16 cellular contexts compared by ENCODE assay signal in the genomic region with DNA sequence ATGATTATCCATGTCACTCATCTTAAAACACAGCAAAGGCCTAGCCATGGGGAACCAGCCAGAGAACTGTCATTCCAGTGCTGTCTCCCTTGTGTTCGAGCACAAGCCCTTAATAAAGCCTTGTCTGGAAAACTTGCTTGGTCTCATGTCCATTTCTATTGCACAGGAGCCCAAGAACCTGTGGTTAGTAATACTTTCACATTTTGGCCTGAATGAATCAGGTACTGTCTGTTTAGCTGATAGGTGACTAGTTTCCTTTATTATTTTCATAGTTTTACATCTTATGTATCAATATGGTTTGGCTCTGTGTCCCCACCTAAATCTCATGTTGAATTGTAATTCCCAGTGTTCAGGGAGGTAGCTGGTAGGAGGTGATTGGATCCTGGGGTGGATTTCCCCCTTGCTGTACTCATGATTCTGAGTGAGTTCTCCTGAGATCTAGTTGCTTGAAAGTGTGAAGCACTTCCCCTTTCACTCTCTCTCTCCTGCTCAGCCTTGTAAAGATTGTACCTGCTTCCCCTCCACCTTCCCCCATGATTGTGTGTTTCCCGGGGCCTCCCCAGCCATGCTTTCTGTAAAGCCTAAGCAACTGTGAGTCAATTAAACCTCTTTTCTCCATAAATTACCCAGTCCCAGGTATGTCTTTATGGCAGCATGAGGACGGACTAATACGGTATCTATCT. TPM values are rescaled to one million over a fixed set of nuclear protein-coding genes. Genes with fewer than 3 reads are reported as not detected.
A peak's percentile ranks its signal among the peaks of the same experiment; 100 is the strongest.
DNase-seq lines count a peak whose midpoint lies in the region; ATAC-seq lines count a peak whose summit lies in the region.
"Not testable (repeated sequence)": the region's sequence is repeated elsewhere in the genome, so short reads cannot be mapped to it uniquely, and the experiment has no call there.
"Had no signal": no experiment of that assay in that cellular context is flagged by ENCODE, and none has a peak within 500 bp of the region (broad histone marks: within the 10 kb centered on the region; RNA-seq: fewer than 3 reads in every experiment).

No MANE protein-coding gene starts in this region.

- ATAC-seq in GM18858 (IDR thresholded peaks at IDR 0.05; ENCODE audit: unreplicated experiment) = peak; percentile 99
- ATAC-seq in GM19372 (IDR thresholded peaks at IDR 0.05; ENCODE audit: low read depth, unreplicated experiment) = peak; percentile 82
- ATAC-seq in GM21526 (IDR thresholded peaks at IDR 0.05; ENCODE audit: low FRiP score, unreplicated experiment) = peak; percentile 94
- peak; percentile 93 for ATAC-seq in HG02759 (IDR thresholded peaks at IDR 0.05; ENCODE audit: unreplicated experiment)
- peak; percentile 94 for ATAC-seq in HG03064 (IDR thresholded peaks at IDR 0.05; ENCODE audit: low read depth, unreplicated experiment)
- peak; percentile 94 for ATAC-seq in HG03439 (IDR thresholded peaks at IDR 0.05; ENCODE audit: unreplicated experiment)
- peak; percentile 53 for ATAC-seq in T-helper 17 cell

- not testable (repeated sequence) for H3K36me3 Mint-ChIP-seq in T-helper 17 cell (ENCODE audit: low read depth)

- not testable (repeated sequence) for H3K27me3 Mint-ChIP-seq in T-helper 17 cell

- H3K9me3 ChIP-seq in T-helper 17 cell (ENCODE audit: control insufficient read depth, low read length, poor library complexity, severe bottlenecking) = not testable (repeated sequence)

- not testable (repeated sequence) for H3K27ac Mint-ChIP-seq in T-helper 17 cell

- H3K4me1 Mint-ChIP-seq in T-helper 17 cell = not testable (repeated sequence)

- DNase-seq in T-helper 17 cell = not testable (repeated sequence)

- not testable (repeated sequence) for H3K4me3 Mint-ChIP-seq in T-helper 17 cell

RNA-seq across cellular contexts. Expression of a gene that starts 17.4 kb away (rescaled TPM):
- total RNA-seq in T-helper 17 cell = under 1 TPM in 1 of 2 donors, not detected in 1; 0.15 TPM
- total RNA-seq: activated CD8-positive, alpha-beta memory T cell treated with anti-CD3 and anti-CD28 coated beads for 36 hours; activated T-cell treated with anti-CD3 and anti-CD28 coated beads, Interleukin-2, amount 50 U/mL, for 72 hours; ascending aorta; CD8-positive, alpha-beta memory T cell; H7; lower leg skin; mucosa of gallbladder; prostate gland; Right ventricle myocardium inferior had no signal

RNA-seq across cellular contexts. Expression of a gene that starts 25.1 kb away (rescaled TPM):
- total RNA-seq in T-helper 17 cell = not detected
- total RNA-seq: activated CD8-positive, alpha-beta memory T cell treated with anti-CD3 and anti-CD28 coated beads for 36 hours; activated T-cell treated with anti-CD3 and anti-CD28 coated beads, Interleukin-2, amount 50 U/mL, for 72 hours; ascending aorta; CD8-positive, alpha-beta memory T cell; H7; lower leg skin; mucosa of gallbladder; prostate gland; Right ventricle myocardium inferior had no signal

RNA-seq across cellular contexts. Expression of a gene that starts 45.2 kb away (rescaled TPM):
- not detected for total RNA-seq in T-helper 17 cell
- total RNA-seq: activated CD8-positive, alpha-beta memory T cell treated with anti-CD3 and anti-CD28 coated beads for 36 hours; activated T-cell treated with anti-CD3 and anti-CD28 coated beads, Interleukin-2, amount 50 U/mL, for 72 hours; ascending aorta; CD8-positive, alpha-beta memory T cell; H7; lower leg skin; mucosa of gallbladder; Right ventricle myocardium inferior had no signal

RNA-seq across cellular contexts. Expression of a gene that starts 52.4 kb away (rescaled TPM):
- total RNA-seq in T-helper 17 cell = not detected
- total RNA-seq: activated CD8-positive, alpha-beta memory T cell treated with anti-CD3 and anti-CD28 coated beads for 36 hours; activated T-cell treated with anti-CD3 and anti-CD28 coated beads, Interleukin-2, amount 50 U/mL, for 72 hours; ascending aorta; CD8-positive, alpha-beta memory T cell; H7; lower leg skin; mucosa of gallbladder; Right ventricle myocardium inferior had no signal
